In the genomic region with DNA sequence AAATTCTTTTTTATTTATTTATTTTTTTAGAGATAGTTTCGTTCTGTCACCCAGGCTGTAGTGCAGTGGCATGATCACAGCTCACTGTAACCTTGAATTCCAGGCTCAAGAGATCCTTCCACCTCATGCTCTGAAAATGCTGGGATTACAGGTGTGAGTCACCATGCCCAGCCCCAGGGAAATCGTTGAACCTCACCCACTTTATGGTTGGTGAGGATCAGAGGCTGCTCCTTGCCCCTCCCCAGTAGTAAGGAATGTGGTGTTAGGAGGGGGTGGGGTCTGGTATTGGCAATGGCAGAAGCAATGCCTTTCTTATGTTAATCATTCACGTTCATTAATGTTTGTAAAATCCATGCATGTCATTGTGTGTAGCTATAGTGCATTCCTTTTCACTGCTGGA, we compare ENCODE assay signal across 1 cellular context.
TF ChIP-seq lines count a peak whose summit lies in the region.

No MANE protein-coding gene starts in this region.

TF ChIP-seq in HepG2, 621 proteins besides CTCF, POLR2A, EP300 and RAD21 (continued from another document and continues in another):
- TF ChIP-seq, protein P1, sequence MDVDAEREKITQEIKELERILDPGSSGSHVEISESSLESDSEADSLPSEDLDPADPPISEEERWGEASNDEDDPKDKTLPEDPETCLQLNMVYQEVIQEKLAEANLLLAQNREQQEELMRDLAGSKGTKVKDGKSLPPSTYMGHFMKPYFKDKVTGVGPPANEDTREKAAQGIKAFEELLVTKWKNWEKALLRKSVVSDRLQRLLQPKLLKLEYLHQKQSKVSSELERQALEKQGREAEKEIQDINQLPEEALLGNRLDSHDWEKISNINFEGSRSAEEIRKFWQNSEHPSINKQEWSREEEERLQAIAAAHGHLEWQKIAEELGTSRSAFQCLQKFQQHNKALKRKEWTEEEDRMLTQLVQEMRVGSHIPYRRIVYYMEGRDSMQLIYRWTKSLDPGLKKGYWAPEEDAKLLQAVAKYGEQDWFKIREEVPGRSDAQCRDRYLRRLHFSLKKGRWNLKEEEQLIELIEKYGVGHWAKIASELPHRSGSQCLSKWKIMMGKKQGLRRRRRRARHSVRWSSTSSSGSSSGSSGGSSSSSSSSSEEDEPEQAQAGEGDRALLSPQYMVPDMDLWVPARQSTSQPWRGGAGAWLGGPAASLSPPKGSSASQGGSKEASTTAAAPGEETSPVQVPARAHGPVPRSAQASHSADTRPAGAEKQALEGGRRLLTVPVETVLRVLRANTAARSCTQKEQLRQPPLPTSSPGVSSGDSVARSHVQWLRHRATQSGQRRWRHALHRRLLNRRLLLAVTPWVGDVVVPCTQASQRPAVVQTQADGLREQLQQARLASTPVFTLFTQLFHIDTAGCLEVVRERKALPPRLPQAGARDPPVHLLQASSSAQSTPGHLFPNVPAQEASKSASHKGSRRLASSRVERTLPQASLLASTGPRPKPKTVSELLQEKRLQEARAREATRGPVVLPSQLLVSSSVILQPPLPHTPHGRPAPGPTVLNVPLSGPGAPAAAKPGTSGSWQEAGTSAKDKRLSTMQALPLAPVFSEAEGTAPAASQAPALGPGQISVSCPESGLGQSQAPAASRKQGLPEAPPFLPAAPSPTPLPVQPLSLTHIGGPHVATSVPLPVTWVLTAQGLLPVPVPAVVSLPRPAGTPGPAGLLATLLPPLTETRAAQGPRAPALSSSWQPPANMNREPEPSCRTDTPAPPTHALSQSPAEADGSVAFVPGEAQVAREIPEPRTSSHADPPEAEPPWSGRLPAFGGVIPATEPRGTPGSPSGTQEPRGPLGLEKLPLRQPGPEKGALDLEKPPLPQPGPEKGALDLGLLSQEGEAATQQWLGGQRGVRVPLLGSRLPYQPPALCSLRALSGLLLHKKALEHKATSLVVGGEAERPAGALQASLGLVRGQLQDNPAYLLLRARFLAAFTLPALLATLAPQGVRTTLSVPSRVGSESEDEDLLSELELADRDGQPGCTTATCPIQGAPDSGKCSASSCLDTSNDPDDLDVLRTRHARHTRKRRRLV (CRISPR knock-in tag; IDR thresholded peaks at IDR 0.05): no peak
- TF ChIP-seq THAP7 (CRISPR knock-in tag; IDR thresholded peaks at IDR 0.05) (no peak), ZFX (CRISPR knock-in tag; IDR thresholded peaks at IDR 0.05; ENCODE audit: low read depth) (no peak), ZNF333 (CRISPR knock-in tag; IDR thresholded peaks at IDR 0.05; ENCODE audit: borderline replicate concordance) (no peak), ZNF160 (CRISPR knock-in tag; IDR thresholded peaks at IDR 0.05) (no peak), SNRNP70 (IDR thresholded peaks at IDR 0.05; ENCODE audit: low read depth, low read length) (no peak), RAD51 (IDR thresholded peaks at IDR 0.05; ENCODE audit: borderline replicate concordance) (no peak), ZNF329 (CRISPR knock-in tag; IDR thresholded peaks at IDR 0.05; ENCODE audit: low read depth) (no peak), GPN1 (CRISPR knock-in tag; IDR thresholded peaks at IDR 0.05; ENCODE audit: borderline replicate concordance) (no peak), MED8 (CRISPR knock-in tag; IDR thresholded peaks at IDR 0.05; ENCODE audit: insufficient replicate concordance) (no peak), CEBPB (IDR thresholded peaks at IDR 0.05; ENCODE audit: borderline replicate concordance, low read depth, low read length) (no peak), NPAS2 (CRISPR knock-in tag; IDR thresholded peaks at IDR 0.05; ENCODE audit: borderline replicate concordance) (no peak), NFKBIZ (CRISPR knock-in tag; IDR thresholded peaks at IDR 0.05) (no peak), ZNF331 (CRISPR knock-in tag; IDR thresholded peaks at IDR 0.05) (peak; percentile 21; the same call in 1 of the 2 replicates), JUND (CRISPR knock-in tag; IDR thresholded peaks at IDR 0.05) (peak; percentile 88), TBP (CRISPR knock-in tag; IDR thresholded peaks at IDR 0.05) (no peak), NFIB (CRISPR knock-in tag; IDR thresholded peaks at IDR 0.05; ENCODE audit: borderline replicate concordance) (no peak), SATB2 (CRISPR knock-in tag; IDR thresholded peaks at IDR 0.05) (no peak), SNAI1 (CRISPR knock-in tag; IDR thresholded peaks at IDR 0.05; ENCODE audit: borderline replicate concordance) (no peak), RCOR2 (CRISPR knock-in tag; IDR thresholded peaks at IDR 0.05) (0 out of 2 replicates have a peak, but pooled peaks have one; percentile 47), CREB1 (IDR thresholded peaks at IDR 0.05) (0 out of 2 replicates have a peak, but pooled peaks have one; percentile 42), CREB1 (CRISPR knock-in tag; IDR thresholded peaks at IDR 0.05) (peak; percentile 61), NR2F6 (IDR thresholded peaks at IDR 0.05) (no peak), NR2F6 (CRISPR knock-in tag; IDR thresholded peaks at IDR 0.05) (no peak), ZNF276 (CRISPR knock-in tag; IDR thresholded peaks at IDR 0.05; ENCODE audit: low read depth) (no peak), ZNF143 (CRISPR knock-in tag; IDR thresholded peaks at IDR 0.05) (no peak), SMAD3 (CRISPR knock-in tag; IDR thresholded peaks at IDR 0.05) (no peak), CHD4 (IDR thresholded peaks at IDR 0.05; ENCODE audit: borderline replicate concordance, low read length) (no peak), SSRP1 (CRISPR knock-in tag; IDR thresholded peaks at IDR 0.05) (no peak), CC2D1A (CRISPR knock-in tag; IDR thresholded peaks at IDR 0.05) (no peak), ZNF691 (CRISPR knock-in tag; IDR thresholded peaks at IDR 0.05; ENCODE audit: borderline replicate concordance, low read depth) (0 out of 2 replicates have a peak, but pooled peaks have one; percentile 20), XBP1 (CRISPR knock-in tag; IDR thresholded peaks at IDR 0.05) (no peak), ZFY (CRISPR knock-in tag; IDR thresholded peaks at IDR 0.05) (no peak), SKI (IDR thresholded peaks at IDR 0.05; ENCODE audit: partially characterized antibody) (no peak), ZNF136 (CRISPR knock-in tag; IDR thresholded peaks at IDR 0.05; ENCODE audit: low read depth) (no peak), ZNF792 (CRISPR knock-in tag; IDR thresholded peaks at IDR 0.05) (no peak), ESRRA (CRISPR knock-in tag; IDR thresholded peaks at IDR 0.05; ENCODE audit: low read depth) (no peak), PAWR (CRISPR knock-in tag; IDR thresholded peaks at IDR 0.05; ENCODE audit: borderline replicate concordance) (no peak), SAP130 (CRISPR knock-in tag; IDR thresholded peaks at IDR 0.05; ENCODE audit: low read depth) (peak; percentile 54; the same call in 1 of the 2 replicates), ZNF790 (CRISPR knock-in tag; IDR thresholded peaks at IDR 0.05; ENCODE audit: borderline replicate concordance) (no peak), ZNF503 (CRISPR knock-in tag; IDR thresholded peaks at IDR 0.05) (no peak; the same call in 1 of the 2 replicates), RFXAP (CRISPR knock-in tag; IDR thresholded peaks at IDR 0.05; ENCODE audit: borderline replicate concordance) (0 out of 2 replicates have a peak, but pooled peaks have one; percentile 18), ZNF569 (CRISPR knock-in tag; IDR thresholded peaks at IDR 0.05; ENCODE audit: borderline replicate concordance) (no peak), ZNF572 (CRISPR knock-in tag; IDR thresholded peaks at IDR 0.05) (no peak), KDM4B (CRISPR knock-in tag; IDR thresholded peaks at IDR 0.05) (no peak), ZBTB26 (CRISPR knock-in tag; IDR thresholded peaks at IDR 0.05; ENCODE audit: borderline replicate concordance) (no peak), ZNF713 (CRISPR knock-in tag; IDR thresholded peaks at IDR 0.05) (no peak), MAFK (conservative IDR thresholded peaks at IDR 0.05 in 1 of 2, IDR thresholded peaks at IDR 0.05 in 1 of 2; ENCODE audit: low read length in 2 of 2) (no peak), ZNF44 (CRISPR knock-in tag; IDR thresholded peaks at IDR 0.05) (no peak), MEF2D (CRISPR knock-in tag; IDR thresholded peaks at IDR 0.05) (0 out of 2 replicates have a peak, but pooled peaks have one; percentile 27)
- TF ChIP-seq, protein P2, sequence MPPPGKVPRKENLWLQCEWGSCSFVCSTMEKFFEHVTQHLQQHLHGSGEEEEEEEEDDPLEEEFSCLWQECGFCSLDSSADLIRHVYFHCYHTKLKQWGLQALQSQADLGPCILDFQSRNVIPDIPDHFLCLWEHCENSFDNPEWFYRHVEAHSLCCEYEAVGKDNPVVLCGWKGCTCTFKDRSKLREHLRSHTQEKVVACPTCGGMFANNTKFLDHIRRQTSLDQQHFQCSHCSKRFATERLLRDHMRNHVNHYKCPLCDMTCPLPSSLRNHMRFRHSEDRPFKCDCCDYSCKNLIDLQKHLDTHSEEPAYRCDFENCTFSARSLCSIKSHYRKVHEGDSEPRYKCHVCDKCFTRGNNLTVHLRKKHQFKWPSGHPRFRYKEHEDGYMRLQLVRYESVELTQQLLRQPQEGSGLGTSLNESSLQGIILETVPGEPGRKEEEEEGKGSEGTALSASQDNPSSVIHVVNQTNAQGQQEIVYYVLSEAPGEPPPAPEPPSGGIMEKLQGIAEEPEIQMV (CRISPR knock-in tag; IDR thresholded peaks at IDR 0.05; ENCODE audit: low read depth): no peak
- TF ChIP-seq, protein P3, sequence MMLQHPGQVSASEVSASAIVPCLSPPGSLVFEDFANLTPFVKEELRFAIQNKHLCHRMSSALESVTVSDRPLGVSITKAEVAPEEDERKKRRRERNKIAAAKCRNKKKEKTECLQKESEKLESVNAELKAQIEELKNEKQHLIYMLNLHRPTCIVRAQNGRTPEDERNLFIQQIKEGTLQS (CRISPR knock-in tag; IDR thresholded peaks at IDR 0.05): peak; percentile 81
- TF ChIP-seq, protein P4, sequence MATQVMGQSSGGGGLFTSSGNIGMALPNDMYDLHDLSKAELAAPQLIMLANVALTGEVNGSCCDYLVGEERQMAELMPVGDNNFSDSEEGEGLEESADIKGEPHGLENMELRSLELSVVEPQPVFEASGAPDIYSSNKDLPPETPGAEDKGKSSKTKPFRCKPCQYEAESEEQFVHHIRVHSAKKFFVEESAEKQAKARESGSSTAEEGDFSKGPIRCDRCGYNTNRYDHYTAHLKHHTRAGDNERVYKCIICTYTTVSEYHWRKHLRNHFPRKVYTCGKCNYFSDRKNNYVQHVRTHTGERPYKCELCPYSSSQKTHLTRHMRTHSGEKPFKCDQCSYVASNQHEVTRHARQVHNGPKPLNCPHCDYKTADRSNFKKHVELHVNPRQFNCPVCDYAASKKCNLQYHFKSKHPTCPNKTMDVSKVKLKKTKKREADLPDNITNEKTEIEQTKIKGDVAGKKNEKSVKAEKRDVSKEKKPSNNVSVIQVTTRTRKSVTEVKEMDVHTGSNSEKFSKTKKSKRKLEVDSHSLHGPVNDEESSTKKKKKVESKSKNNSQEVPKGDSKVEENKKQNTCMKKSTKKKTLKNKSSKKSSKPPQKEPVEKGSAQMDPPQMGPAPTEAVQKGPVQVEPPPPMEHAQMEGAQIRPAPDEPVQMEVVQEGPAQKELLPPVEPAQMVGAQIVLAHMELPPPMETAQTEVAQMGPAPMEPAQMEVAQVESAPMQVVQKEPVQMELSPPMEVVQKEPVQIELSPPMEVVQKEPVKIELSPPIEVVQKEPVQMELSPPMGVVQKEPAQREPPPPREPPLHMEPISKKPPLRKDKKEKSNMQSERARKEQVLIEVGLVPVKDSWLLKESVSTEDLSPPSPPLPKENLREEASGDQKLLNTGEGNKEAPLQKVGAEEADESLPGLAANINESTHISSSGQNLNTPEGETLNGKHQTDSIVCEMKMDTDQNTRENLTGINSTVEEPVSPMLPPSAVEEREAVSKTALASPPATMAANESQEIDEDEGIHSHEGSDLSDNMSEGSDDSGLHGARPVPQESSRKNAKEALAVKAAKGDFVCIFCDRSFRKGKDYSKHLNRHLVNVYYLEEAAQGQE (IDR thresholded peaks at IDR 0.05; ENCODE audit: borderline replicate concordance in 1 of 2, low read depth in 1 of 2, low read length in 2 of 2): no peak
